In genomic region chr12:76250256-76250655, GRCh38 we compare ENCODE assay signal across 16 cellular contexts.
"Had no signal": no experiment of that assay in that cellular context is flagged by ENCODE, and none has a peak within 500 bp of the region (broad histone marks: within the 10 kb centered on the region; RNA-seq: fewer than 3 reads in every experiment).

No MANE protein-coding gene starts in this region.

- H3K27me3 ChIP-seq: adrenal gland, transverse colon had no signal

- H3K9me3 ChIP-seq: adrenal gland, mucosa of descending colon, neutrophil, transverse colon had no signal

- H3K4me3 Mint-ChIP-seq: activated B cell treated with CpG ODN at 0.5 μM for 24 hours; activated CD4-positive, alpha-beta T cell treated with anti-CD3 and anti-CD28 coated beads, Interleukin-2, amount 10 ng/mL, durations not matched to agents 7 days and 5 days; activated naive CD4-positive, alpha-beta T cell treated with anti-CD3 and anti-CD28 coated beads, Interleukin-2, amount 10 ng/mL, durations not matched to agents 7 days and 5 days; activated T-helper 17 cell treated with anti-CD3 and anti-CD28 coated beads, Interleukin-2, amount 50 U/mL, for 72 hours; naive thymus-derived CD8-positive, alpha-beta T cell; stimulated activated effector memory CD8-positive, alpha-beta T cell treated with anti-CD3 and anti-CD28 coated beads, Interleukin-12 subunit alpha, Interleukin-12 subunit beta, amount 100 ng/mL, for 72 hours had no signal

- H3K27ac Mint-ChIP-seq: activated B cell treated with CpG ODN at 0.5 μM for 24 hours; activated CD4-positive, alpha-beta T cell treated with anti-CD3 and anti-CD28 coated beads, Interleukin-2, amount 10 ng/mL, durations not matched to agents 7 days and 5 days; activated naive CD4-positive, alpha-beta T cell treated with anti-CD3 and anti-CD28 coated beads, Interleukin-2, amount 10 ng/mL, durations not matched to agents 7 days and 5 days; activated T-helper 17 cell treated with anti-CD3 and anti-CD28 coated beads, Interleukin-2, amount 50 U/mL, for 72 hours; naive thymus-derived CD8-positive, alpha-beta T cell; progenitor cell of endocrine pancreas; stimulated activated effector memory CD8-positive, alpha-beta T cell treated with anti-CD3 and anti-CD28 coated beads, Interleukin-12 subunit alpha, Interleukin-12 subunit beta, amount 100 ng/mL, for 72 hours had no signal

- H3K27me3 Mint-ChIP-seq: activated T-helper 17 cell treated with anti-CD3 and anti-CD28 coated beads, Interleukin-2, amount 50 U/mL, for 72 hours; progenitor cell of endocrine pancreas had no signal

- H3K4me1 Mint-ChIP-seq: activated B cell treated with CpG ODN at 0.5 μM for 24 hours; activated CD4-positive, alpha-beta T cell treated with anti-CD3 and anti-CD28 coated beads, Interleukin-2, amount 10 ng/mL, durations not matched to agents 7 days and 5 days; activated naive CD4-positive, alpha-beta T cell treated with anti-CD3 and anti-CD28 coated beads, Interleukin-2, amount 10 ng/mL, durations not matched to agents 7 days and 5 days; activated T-helper 17 cell treated with anti-CD3 and anti-CD28 coated beads, Interleukin-2, amount 50 U/mL, for 72 hours; naive thymus-derived CD8-positive, alpha-beta T cell; stimulated activated effector memory CD8-positive, alpha-beta T cell treated with anti-CD3 and anti-CD28 coated beads, Interleukin-12 subunit alpha, Interleukin-12 subunit beta, amount 100 ng/mL, for 72 hours had no signal

- ATAC-seq: activated T-helper 17 cell treated with anti-CD3 and anti-CD28 coated beads, Interleukin-2, amount 50 U/mL, for 72 hours; mucosa of descending colon; naive thymus-derived CD8-positive, alpha-beta T cell; right cardiac atrium; stimulated activated effector memory CD8-positive, alpha-beta T cell treated with anti-CD3 and anti-CD28 coated beads, Interleukin-12 subunit alpha, Interleukin-12 subunit beta, amount 100 ng/mL, for 72 hours had no signal

- H3K9me3 Mint-ChIP-seq: activated B cell treated with CpG ODN at 0.5 μM for 24 hours; activated CD4-positive, alpha-beta T cell treated with anti-CD3 and anti-CD28 coated beads, Interleukin-2, amount 10 ng/mL, durations not matched to agents 7 days and 5 days; activated naive CD4-positive, alpha-beta T cell treated with anti-CD3 and anti-CD28 coated beads, Interleukin-2, amount 10 ng/mL, durations not matched to agents 7 days and 5 days; activated T-helper 17 cell treated with anti-CD3 and anti-CD28 coated beads, Interleukin-2, amount 50 U/mL, for 72 hours; naive thymus-derived CD8-positive, alpha-beta T cell; stimulated activated effector memory CD8-positive, alpha-beta T cell treated with anti-CD3 and anti-CD28 coated beads, Interleukin-12 subunit alpha, Interleukin-12 subunit beta, amount 100 ng/mL, for 72 hours had no signal

- H3K4me1 ChIP-seq: adrenal gland, transverse colon had no signal

- H3K36me3 Mint-ChIP-seq: activated naive CD4-positive, alpha-beta T cell treated with anti-CD3 and anti-CD28 coated beads, Interleukin-2, amount 10 ng/mL, durations not matched to agents 7 days and 5 days; naive thymus-derived CD8-positive, alpha-beta T cell; stimulated activated effector memory CD8-positive, alpha-beta T cell treated with anti-CD3 and anti-CD28 coated beads, Interleukin-12 subunit alpha, Interleukin-12 subunit beta, amount 100 ng/mL, for 72 hours had no signal

- H3K4me3 ChIP-seq: adrenal gland, mucosa of descending colon, transverse colon had no signal

- DNase-seq: activated B cell treated with CpG ODN at 0.5 μM for 24 hours; activated CD4-positive, alpha-beta T cell treated with anti-CD3 and anti-CD28 coated beads, Interleukin-2, amount 10 ng/mL, durations not matched to agents 7 days and 5 days; activated naive CD4-positive, alpha-beta T cell treated with anti-CD3 and anti-CD28 coated beads, Interleukin-2, amount 10 ng/mL, durations not matched to agents 7 days and 5 days; activated T-cell treated with anti-CD3 and anti-CD28 coated beads for 4 hours; adrenal gland; central memory CD4-positive, alpha-beta T cell; cortex of kidney; effector CD8-positive, alpha-beta T cell; mucosa of descending colon; naive thymus-derived CD8-positive, alpha-beta T cell; right cardiac atrium; transverse colon had no signal

- H3K27ac ChIP-seq: adrenal gland, neutrophil, transverse colon had no signal

- H3K36me3 ChIP-seq: adrenal gland, neutrophil, transverse colon had no signal
